ENCODE assay signal across 8 cellular contexts in the genomic region with DNA sequence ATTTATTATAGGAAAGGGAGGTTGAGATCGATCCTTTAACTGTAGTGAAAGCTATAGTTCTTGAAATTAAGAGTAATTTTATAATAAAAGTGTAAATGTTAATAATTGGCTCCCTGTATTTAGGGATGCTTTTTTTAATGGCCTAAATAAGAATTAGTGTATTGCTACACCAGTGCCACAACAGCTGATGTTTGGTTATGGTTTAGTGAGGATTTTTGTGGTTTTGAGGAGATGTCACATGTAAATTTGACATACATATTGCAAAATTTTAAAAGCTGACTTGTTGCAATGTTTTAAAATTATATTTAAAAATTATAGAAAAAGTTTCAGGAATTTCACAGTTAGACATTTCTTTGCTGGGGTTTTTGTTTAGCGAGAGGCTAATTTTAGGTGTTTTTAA. TPM values are rescaled to one million over a fixed set of nuclear protein-coding genes. Genes with fewer than 3 reads are reported as not detected.
DNase-seq lines count a peak whose midpoint lies in the region; ATAC-seq and TF ChIP-seq lines count a peak whose summit lies in the region.

No MANE protein-coding gene starts in this region.

- 51% methylated on average over 2 of the region's 2 CpGs for WGBS in liver

- H3K27me3 Mint-ChIP-seq in activated naive CD8-positive, alpha-beta T cell treated with anti-CD3 and anti-CD28 coated beads for 36 hours: no peaks in the 10 kb centered on the region

- H3K27me3 ChIP-seq in cardiac muscle cell (no peaks in the 10 kb centered on the region), liver (ENCODE audit: control insufficient read depth in 4 of 4, insufficient read depth in 4 of 4, low read length in 3 of 4) (no peaks in the 10 kb centered on the region), uterus (no peaks in the 10 kb centered on the region)

- ATAC-seq in Right ventricle myocardium inferior (no peak), HG03159 (IDR thresholded peaks at IDR 0.05; ENCODE audit: unreplicated experiment) (no peak), GM21529 (IDR thresholded peaks at IDR 0.05; ENCODE audit: unreplicated experiment) (no peak)

- H3K27ac ChIP-seq in cardiac muscle cell (no peak overlapping the region), liver (ENCODE audit: low read depth in 1 of 2, low read length in 2 of 2) (no peak overlapping the region), uterus (peak overlapping the region; percentile 19 to 99)

- intact Hi-C loops in Right ventricle myocardium inferior (cut with DNase I): loop anchor here (2.0 to 10.0 kb wide), 2 partner anchors 43 to 157 kb away; no protein-coding TSS in a partner anchor
- intact Hi-C loops in uterus (cut with DNase I; ENCODE audit: low total_unique reads): no loop called here

- H3K4me1 Mint-ChIP-seq in activated naive CD8-positive, alpha-beta T cell treated with anti-CD3 and anti-CD28 coated beads for 36 hours: peaks cover 44% of the 10 kb centered on the region

- H3K4me3 Mint-ChIP-seq in activated naive CD8-positive, alpha-beta T cell treated with anti-CD3 and anti-CD28 coated beads for 36 hours: peak overlapping the region; percentile 87

- H3K9ac ChIP-seq in liver (ENCODE audit: low read depth in 1 of 2, low read length in 2 of 2): peak overlapping the region; percentile 94 to 99

- H3K9me3 ChIP-seq in cardiac muscle cell (ENCODE audit: low read depth) (no peaks in the 10 kb centered on the region), liver (ENCODE audit: control insufficient read depth in 4 of 4, low read length in 3 of 4) (no peaks in the 10 kb centered on the region), uterus (no peaks in the 10 kb centered on the region)

- peaks cover 43% of the 10 kb centered on the region for H3K36me3 Mint-ChIP-seq in activated naive CD8-positive, alpha-beta T cell treated with anti-CD3 and anti-CD28 coated beads for 36 hours

- no peak for TF ChIP-seq RAD21 in liver (IDR thresholded peaks at IDR 0.05)

- peak overlapping the region; percentile 62 for H3K4me3 ChIP-seq in cardiac muscle cell
- peak overlapping the region; percentile 85 to 96 (median 92) for H3K4me3 ChIP-seq in liver (ENCODE audit: low read depth in 1 of 3, low read length in 3 of 3)
- peak overlapping the region; percentile 57 to 95 for H3K4me3 ChIP-seq in uterus

- no peaks in the 10 kb centered on the region for H3K36me3 ChIP-seq in cardiac muscle cell
- peaks cover 0 to 2% (median 0%) of the 10 kb centered on the region in 4 donors for H3K36me3 ChIP-seq in liver (ENCODE audit: control insufficient read depth in 4 of 4, insufficient read depth in 3 of 4, low read depth in 1 of 4, low read length in 3 of 4)
- H3K36me3 ChIP-seq in uterus: no peaks in the 10 kb centered on the region

- H3K27ac Mint-ChIP-seq in activated naive CD8-positive, alpha-beta T cell treated with anti-CD3 and anti-CD28 coated beads for 36 hours: no peak overlapping the region

- TF ChIP-seq POLR2A in uterus (IDR thresholded peaks at IDR 0.05): no peak

- H3K4me1 ChIP-seq in cardiac muscle cell (ENCODE audit: low read depth): peaks cover 35% of the 10 kb centered on the region
- peaks cover 4 to 31% (median 18%) of the 10 kb centered on the region in 4 donors for H3K4me1 ChIP-seq in liver (ENCODE audit: control insufficient read depth in 4 of 4, insufficient read depth in 4 of 4, low read length in 3 of 4)
- H3K4me1 ChIP-seq in uterus: no peaks in the 10 kb centered on the region

- DNase-seq in cardiac muscle cell (ENCODE audit: low read depth in 1 of 2, low spot score in 1 of 2) (peak in 1 of 2 donors; percentile 63), Right ventricle myocardium inferior (ENCODE audit: missing footprints) (no peak), uterus (no peak)
- DNase-seq in activated naive CD8-positive, alpha-beta T cell treated with anti-CD3 and anti-CD28 coated beads for 36 hours: no peak
- DNase-seq in activated effector memory CD4-positive, alpha-beta T cell treated with Interleukin-2 at 50 U/mL for 16 hours: no peak

- no peaks in the 10 kb centered on the region for H3K9me3 Mint-ChIP-seq in activated naive CD8-positive, alpha-beta T cell treated with anti-CD3 and anti-CD28 coated beads for 36 hours

- TF ChIP-seq CTCF in cardiac muscle cell (IDR thresholded peaks at IDR 0.05; ENCODE audit: low read depth, low read length): no peak
- TF ChIP-seq CTCF in liver (IDR thresholded peaks at IDR 0.05; ENCODE audit: low read depth, low read length, missing input control): no peak
- TF ChIP-seq CTCF in uterus (IDR thresholded peaks at IDR 0.05): no peak

TF ChIP-seq in liver, 16 proteins besides CTCF, POLR2A, EP300 and RAD21:
- TF ChIP-seq, protein P1, sequence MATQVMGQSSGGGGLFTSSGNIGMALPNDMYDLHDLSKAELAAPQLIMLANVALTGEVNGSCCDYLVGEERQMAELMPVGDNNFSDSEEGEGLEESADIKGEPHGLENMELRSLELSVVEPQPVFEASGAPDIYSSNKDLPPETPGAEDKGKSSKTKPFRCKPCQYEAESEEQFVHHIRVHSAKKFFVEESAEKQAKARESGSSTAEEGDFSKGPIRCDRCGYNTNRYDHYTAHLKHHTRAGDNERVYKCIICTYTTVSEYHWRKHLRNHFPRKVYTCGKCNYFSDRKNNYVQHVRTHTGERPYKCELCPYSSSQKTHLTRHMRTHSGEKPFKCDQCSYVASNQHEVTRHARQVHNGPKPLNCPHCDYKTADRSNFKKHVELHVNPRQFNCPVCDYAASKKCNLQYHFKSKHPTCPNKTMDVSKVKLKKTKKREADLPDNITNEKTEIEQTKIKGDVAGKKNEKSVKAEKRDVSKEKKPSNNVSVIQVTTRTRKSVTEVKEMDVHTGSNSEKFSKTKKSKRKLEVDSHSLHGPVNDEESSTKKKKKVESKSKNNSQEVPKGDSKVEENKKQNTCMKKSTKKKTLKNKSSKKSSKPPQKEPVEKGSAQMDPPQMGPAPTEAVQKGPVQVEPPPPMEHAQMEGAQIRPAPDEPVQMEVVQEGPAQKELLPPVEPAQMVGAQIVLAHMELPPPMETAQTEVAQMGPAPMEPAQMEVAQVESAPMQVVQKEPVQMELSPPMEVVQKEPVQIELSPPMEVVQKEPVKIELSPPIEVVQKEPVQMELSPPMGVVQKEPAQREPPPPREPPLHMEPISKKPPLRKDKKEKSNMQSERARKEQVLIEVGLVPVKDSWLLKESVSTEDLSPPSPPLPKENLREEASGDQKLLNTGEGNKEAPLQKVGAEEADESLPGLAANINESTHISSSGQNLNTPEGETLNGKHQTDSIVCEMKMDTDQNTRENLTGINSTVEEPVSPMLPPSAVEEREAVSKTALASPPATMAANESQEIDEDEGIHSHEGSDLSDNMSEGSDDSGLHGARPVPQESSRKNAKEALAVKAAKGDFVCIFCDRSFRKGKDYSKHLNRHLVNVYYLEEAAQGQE (IDR thresholded peaks at IDR 0.05): no peak
- TF ChIP-seq YY1 (IDR thresholded peaks at IDR 0.05) (no peak), TAF1 (conservative IDR thresholded peaks at IDR 0.05) (no peak), FOXA2 (IDR thresholded peaks at IDR 0.05) (no peak), GABPA (IDR thresholded peaks at IDR 0.05 in 1 of 2, conservative IDR thresholded peaks at IDR 0.05 in 1 of 2) (no peak), FOXA1 (IDR thresholded peaks at IDR 0.05) (no peak), HNF4G (IDR thresholded peaks at IDR 0.05) (no peak), EGR1 (IDR thresholded peaks at IDR 0.05; ENCODE audit: low read depth in 2 of 2) (no peak), RXRA (IDR thresholded peaks at IDR 0.05) (no peak)
- TF ChIP-seq, protein P2, sequence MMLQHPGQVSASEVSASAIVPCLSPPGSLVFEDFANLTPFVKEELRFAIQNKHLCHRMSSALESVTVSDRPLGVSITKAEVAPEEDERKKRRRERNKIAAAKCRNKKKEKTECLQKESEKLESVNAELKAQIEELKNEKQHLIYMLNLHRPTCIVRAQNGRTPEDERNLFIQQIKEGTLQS (IDR thresholded peaks at IDR 0.05): no peak
- TF ChIP-seq, protein P3, sequence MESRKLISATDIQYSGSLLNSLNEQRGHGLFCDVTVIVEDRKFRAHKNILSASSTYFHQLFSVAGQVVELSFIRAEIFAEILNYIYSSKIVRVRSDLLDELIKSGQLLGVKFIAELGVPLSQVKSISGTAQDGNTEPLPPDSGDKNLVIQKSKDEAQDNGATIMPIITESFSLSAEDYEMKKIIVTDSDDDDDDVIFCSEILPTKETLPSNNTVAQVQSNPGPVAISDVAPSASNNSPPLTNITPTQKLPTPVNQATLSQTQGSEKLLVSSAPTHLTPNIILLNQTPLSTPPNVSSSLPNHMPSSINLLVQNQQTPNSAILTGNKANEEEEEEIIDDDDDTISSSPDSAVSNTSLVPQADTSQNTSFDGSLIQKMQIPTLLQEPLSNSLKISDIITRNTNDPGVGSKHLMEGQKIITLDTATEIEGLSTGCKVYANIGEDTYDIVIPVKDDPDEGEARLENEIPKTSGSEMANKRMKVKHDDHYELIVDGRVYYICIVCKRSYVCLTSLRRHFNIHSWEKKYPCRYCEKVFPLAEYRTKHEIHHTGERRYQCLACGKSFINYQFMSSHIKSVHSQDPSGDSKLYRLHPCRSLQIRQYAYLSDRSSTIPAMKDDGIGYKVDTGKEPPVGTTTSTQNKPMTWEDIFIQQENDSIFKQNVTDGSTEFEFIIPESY (IDR thresholded peaks at IDR 0.05): no peak
- TF ChIP-seq, protein P4, sequence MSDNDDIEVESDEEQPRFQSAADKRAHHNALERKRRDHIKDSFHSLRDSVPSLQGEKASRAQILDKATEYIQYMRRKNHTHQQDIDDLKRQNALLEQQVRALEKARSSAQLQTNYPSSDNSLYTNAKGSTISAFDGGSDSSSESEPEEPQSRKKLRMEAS (IDR thresholded peaks at IDR 0.05): no peak
TF ChIP-seq in liver: peak in this region for 0.

RNA-seq across cellular contexts. Expression of a gene that starts 3.9 kb away (rescaled TPM):
- total RNA-seq in cardiac muscle cell (12.8 and 25.6 TPM in 2 replicates), Right ventricle myocardium inferior (19.8 TPM), liver (1 to 10 TPM; 9.5 to 9.6 TPM), uterus (10 to 100 TPM; 11.8 to 60.5 (median 23.6) TPM)
- polyA plus RNA-seq in cardiac muscle cell (22.6 and 29.1 TPM in 2 replicates), liver (1 to 10 TPM; 4.0 to 6.2 TPM)
- total RNA-seq in activated naive CD8-positive, alpha-beta T cell treated with anti-CD3 and anti-CD28 coated beads for 36 hours: 10 to 100 TPM; 16.8 to 17.1 TPM

Comparison
In these comparisons a context has a peak if more than half of its experiments do, and no peak if none do; other contexts are left out.
1. H3K27ac ChIP-seq: peak in uterus (2 of 2); none in cardiac muscle cell (single experiment) and liver (0 of 2).
2. Peak in every context shown above with its lines, with median percentiles within 50 percentile points of each other: H3K4me3 ChIP-seq.